20 cellular contexts compared by ENCODE assay signal in genomic region chr13:72952529-72953141, GRCh38.
A peak's percentile ranks its signal among the peaks of the same experiment; 100 is the strongest.
DNase-seq lines count a peak whose midpoint lies in the region; ATAC-seq and TF ChIP-seq lines count a peak whose summit lies in the region.
"Had no signal": no experiment of that assay in that cellular context is flagged by ENCODE, and none has a peak within 500 bp of the region (broad histone marks: within the 10 kb centered on the region; RNA-seq: fewer than 3 reads in every experiment).

No MANE protein-coding gene starts in this region.

- H3K4me1 Mint-ChIP-seq in naive thymus-derived CD4-positive, alpha-beta T cell: peaks cover 0 to 4% (median 0%) of the 10 kb centered on the region in 7 donors
- H3K4me1 Mint-ChIP-seq: memory B cell had no signal

- TF ChIP-seq CTCF in DND-41 (IDR thresholded peaks at IDR 0.05; ENCODE audit: borderline replicate concordance, extremely low read depth, low read length, poor library complexity, severe bottlenecking): no peak
- TF ChIP-seq CTCF in OCI-LY7 (conservative IDR thresholded peaks at IDR 0.05; ENCODE audit: low read length): 0 out of 2 replicates have a peak, but pooled peaks have one; percentile 26

- H3K4me2 ChIP-seq in DND-41 (ENCODE audit: insufficient read depth, low read length) (no peak overlapping the region), OCI-LY7 (ENCODE audit: low read length) (no peak overlapping the region)
- H3K4me2 ChIP-seq: PC-9 had no signal

- no peak overlapping the region for H2AFZ ChIP-seq in DND-41 (ENCODE audit: low read depth, low read length)
- H2AFZ ChIP-seq in OCI-LY7 (ENCODE audit: low read length): no peak overlapping the region
- H2AFZ ChIP-seq: PC-9 had no signal

- DNase-seq in DND-41 (no peak), OCI-LY7 (ENCODE audit: low spot score) (no peak), iPS-NIHi7 (ENCODE audit: extremely low spot score) (peak; percentile 25), left ventricle myocardium superior (no peak)
- no peak for DNase-seq in naive thymus-derived CD4-positive, alpha-beta T cell
- DNase-seq: activated CD4-positive, alpha-beta memory T cell treated with anti-CD3 and anti-CD28 coated beads for 36 hours; AML-193; central memory CD4-positive, alpha-beta T cell; immature natural killer cell; MV-4-11; NCI-H2171 treated with DMSO at 0.1 percent for 48 hours; PC-9; sigmoid colon; stimulated activated CD4-positive, alpha-beta T cell treated with anti-CD3 and anti-CD28 coated beads, Interleukin-2, amount 100 ng/mL, for 48 hours; SW 1271 had no signal

- H3K27me3 ChIP-seq in DND-41 (ENCODE audit: insufficient read depth, low read length, poor library complexity): no peaks in the 10 kb centered on the region
- H3K27me3 ChIP-seq in naive thymus-derived CD4-positive, alpha-beta T cell (ENCODE audit: control insufficient read depth in 2 of 2, insufficient read depth in 2 of 2, low read length in 2 of 2): no peaks in the 10 kb centered on the region
- H3K27me3 ChIP-seq: sigmoid colon, suprapubic skin had no signal

- CTCF ChIA-PET in OCI-LY7 (lab: Charles Lee; ENCODE audit: unreplicated experiment): no interaction called here
- CTCF ChIA-PET in naive thymus-derived CD4-positive, alpha-beta T cell (lab: Charles Lee): no interaction called here

- H3K27ac ChIP-seq in DND-41 (ENCODE audit: low read length) (no peak overlapping the region), OCI-LY7 (ENCODE audit: low read depth, low read length, poor library complexity, severe bottlenecking) (no peak overlapping the region)
- H3K27ac ChIP-seq in naive thymus-derived CD4-positive, alpha-beta T cell (ENCODE audit: low read depth, low read length): no peak overlapping the region
- H3K27ac ChIP-seq: PC-9, sigmoid colon, suprapubic skin had no signal

- no peak overlapping the region for H3K4me3 Mint-ChIP-seq in naive thymus-derived CD4-positive, alpha-beta T cell
- H3K4me3 Mint-ChIP-seq: activated CD4-positive, alpha-beta memory T cell treated with anti-CD3 and anti-CD28 coated beads for 36 hours; immature natural killer cell; memory B cell had no signal

- H3K27me3 Mint-ChIP-seq in naive thymus-derived CD4-positive, alpha-beta T cell: no peaks in the 10 kb centered on the region
- H3K27me3 Mint-ChIP-seq: activated CD4-positive, alpha-beta memory T cell treated with anti-CD3 and anti-CD28 coated beads for 36 hours; memory B cell had no signal

- H4K20me1 ChIP-seq in DND-41 (ENCODE audit: insufficient read depth, low read length) (no peaks in the 10 kb centered on the region), OCI-LY7 (ENCODE audit: insufficient read depth, low read length) (no peaks in the 10 kb centered on the region)

- H3K9me3 ChIP-seq in DND-41 (ENCODE audit: insufficient read depth, low read length, severe bottlenecking) (no peaks in the 10 kb centered on the region), OCI-LY7 (ENCODE audit: low read length) (no peaks in the 10 kb centered on the region)
- no peaks in the 10 kb centered on the region for H3K9me3 ChIP-seq in naive thymus-derived CD4-positive, alpha-beta T cell (ENCODE audit: control insufficient read depth in 2 of 3, low read length in 3 of 3)
- H3K9me3 ChIP-seq: sigmoid colon, suprapubic skin had no signal

- H3K9me2 ChIP-seq in OCI-LY7 (ENCODE audit: insufficient read depth, low read length): no peaks in the 10 kb centered on the region

- H3K36me3 ChIP-seq in DND-41 (ENCODE audit: insufficient read depth, low read length): peaks cover 13% of the 10 kb centered on the region; the same call in 1 of the 2 replicates
- H3K36me3 ChIP-seq in OCI-LY7 (ENCODE audit: insufficient read depth, low read length): peaks cover 16% of the 10 kb centered on the region
- no peaks in the 10 kb centered on the region for H3K36me3 ChIP-seq in naive thymus-derived CD4-positive, alpha-beta T cell (ENCODE audit: control insufficient read depth in 2 of 3, insufficient read depth in 3 of 3, low read length in 3 of 3)

- H3K4me1 ChIP-seq in DND-41 (ENCODE audit: insufficient read depth, low read length) (no peaks in the 10 kb centered on the region), OCI-LY7 (ENCODE audit: insufficient read depth, low read length, poor library complexity, severe bottlenecking) (no peaks in the 10 kb centered on the region)
- H3K4me1 ChIP-seq in naive thymus-derived CD4-positive, alpha-beta T cell (ENCODE audit: control insufficient read depth in 2 of 2, insufficient read depth in 2 of 2, low read length in 2 of 2): no peaks in the 10 kb centered on the region
- H3K4me1 ChIP-seq: sigmoid colon, suprapubic skin had no signal

- no peak overlapping the region for H3K9ac ChIP-seq in DND-41 (ENCODE audit: low read depth, low read length)

- H3K27ac Mint-ChIP-seq in naive thymus-derived CD4-positive, alpha-beta T cell: peak overlapping the region in 1 of 9 donors; percentile 37
- H3K27ac Mint-ChIP-seq: activated CD4-positive, alpha-beta memory T cell treated with anti-CD3 and anti-CD28 coated beads for 36 hours; immature natural killer cell; memory B cell had no signal

- intact Hi-C loops in OCI-LY7 (cut with micrococcal nuclease; ENCODE audit: unreplicated experiment) (no loop called here), left ventricle myocardium superior (cut with micrococcal nuclease) (no loop called here)
- intact Hi-C loops in naive thymus-derived CD4-positive, alpha-beta T cell (cut with micrococcal nuclease): no loop called here

- H3K79me2 ChIP-seq in DND-41 (ENCODE audit: insufficient read depth, low read length) (no peaks in the 10 kb centered on the region), OCI-LY7 (ENCODE audit: insufficient read depth, low read depth, low read length) (no peaks in the 10 kb centered on the region)

- ATAC-seq in DND-41 (ENCODE audit: insufficient read depth, low read depth) (0 out of 3 replicates have a peak, but pooled peaks have one; percentile 19), HG02852 (IDR thresholded peaks at IDR 0.05; ENCODE audit: unreplicated experiment) (peak; percentile 52), HG03520 (IDR thresholded peaks at IDR 0.05; ENCODE audit: unreplicated experiment) (no peak), left ventricle myocardium superior (no peak), HG03139 (IDR thresholded peaks at IDR 0.05; ENCODE audit: unreplicated experiment) (no peak)
- ATAC-seq in naive thymus-derived CD4-positive, alpha-beta T cell: no peak

- H3K4me3 ChIP-seq in DND-41 (ENCODE audit: low read depth in 1 of 2, low read length in 2 of 2) (no peak overlapping the region), OCI-LY7 (ENCODE audit: low read depth, low read length, poor library complexity, severe bottlenecking) (no peak overlapping the region)
- H3K4me3 ChIP-seq in naive thymus-derived CD4-positive, alpha-beta T cell (ENCODE audit: low read length): no peak overlapping the region
- H3K4me3 ChIP-seq: PC-9, sigmoid colon, suprapubic skin had no signal

- peaks cover 0 to 12% (median 0%) of the 10 kb centered on the region in 11 donors for H3K9me3 Mint-ChIP-seq in naive thymus-derived CD4-positive, alpha-beta T cell
- H3K9me3 Mint-ChIP-seq: immature natural killer cell had no signal

- BruUV-seq in OCI-LY7 (replicated peaks; lab: Mats Ljungman, UMichigan): no TSS peak

- H3K36me3 Mint-ChIP-seq in naive thymus-derived CD4-positive, alpha-beta T cell: peaks cover 20 to 80% (median 60%) of the 10 kb centered on the region in 5 donors

- POLR2A ChIA-PET in OCI-LY7 (lab: Charles Lee): interaction anchor here (0.6 to 0.7 kb wide), 4 partner anchors 79 to 448 kb away, joined by 3 to 4 read pairs (median 4); no protein-coding TSS in a partner anchor
- POLR2A ChIA-PET in naive thymus-derived CD4-positive, alpha-beta T cell (lab: Charles Lee): no interaction called here

Comparison
In these comparisons a context has a peak if more than half of its experiments do, and no peak if none do; other contexts are left out.
1. ATAC-seq: peak in DND-41 (single experiment) and HG02852 (single experiment); none in HG03520 (single experiment), left ventricle myocardium superior (single experiment), HG03139 (single experiment) and naive thymus-derived CD4-positive, alpha-beta T cell (single experiment).